21 cellular contexts compared by ENCODE assay signal in genomic region chr2:184351126-184351525, GRCh38.
"Had no signal": no experiment of that assay in that cellular context is flagged by ENCODE, and none has a peak within 500 bp of the region (broad histone marks: within the 10 kb centered on the region; RNA-seq: fewer than 3 reads in every experiment).

No MANE protein-coding gene starts in this region.

- H3K4me3 Mint-ChIP-seq: natural killer cell, neural crest cell had no signal

- H3K4me1 Mint-ChIP-seq: natural killer cell, neural crest cell had no signal

- H3K27ac ChIP-seq: esophagus squamous epithelium, gastroesophageal sphincter, right atrium auricular region, sigmoid colon, skin epidermis, stomach, thoracic aorta, transverse colon had no signal

- H3K4me1 ChIP-seq: esophagus squamous epithelium, gastroesophageal sphincter, right atrium auricular region, sigmoid colon, stomach, transverse colon had no signal

- H3K36me3 ChIP-seq: esophagus squamous epithelium, gastroesophageal sphincter, right atrium auricular region, sigmoid colon, stomach, thoracic aorta, transverse colon had no signal

- DNase-seq: dermis blood vessel endothelial cell; esophagus squamous epithelium; foreskin fibroblast; glutamatergic neuron; islet precursor cell; mammary epithelial cell; natural killer cell; posterior cingulate gyrus; sigmoid colon; stimulated activated CD4-positive, alpha-beta T cell treated with anti-CD3 and anti-CD28 coated beads, Interleukin-2, amount 100 ng/mL, for 24 hours; stimulated activated CD4-positive, alpha-beta T cell treated with anti-CD3 and anti-CD28 coated beads, Interleukin-4, amount 100 ng/mL, for 4 hours; stimulated activated naive CD4-positive, alpha-beta T cell; stomach; substantia nigra; transverse colon had no signal

- H3K27me3 ChIP-seq: esophagus squamous epithelium, gastroesophageal sphincter, right atrium auricular region, sigmoid colon, stomach, transverse colon had no signal

- H3K36me3 Mint-ChIP-seq: natural killer cell had no signal

- H3K27ac Mint-ChIP-seq: natural killer cell had no signal

- H3K4me3 ChIP-seq: esophagus squamous epithelium, gastroesophageal sphincter, right atrium auricular region, sigmoid colon, skin epidermis, stomach, thoracic aorta, transverse colon had no signal

- H3K9me3 ChIP-seq: esophagus squamous epithelium, gastroesophageal sphincter, right atrium auricular region, stomach, thoracic aorta, transverse colon had no signal

- ATAC-seq: gastroesophageal sphincter, left lobe of liver, natural killer cell had no signal
